16 cellular contexts compared by ENCODE assay signal in genomic region chr15:52337961-52338535, GRCh38. TPM values are rescaled to one million over a fixed set of nuclear protein-coding genes. Genes with fewer than 3 reads are reported as not detected.
DNase-seq lines count a peak whose midpoint lies in the region; ATAC-seq, FAIRE-seq and TF ChIP-seq lines count a peak whose summit lies in the region.
"Had no signal": no experiment of that assay in that cellular context is flagged by ENCODE, and none has a peak within 500 bp of the region (broad histone marks: within the 10 kb centered on the region; RNA-seq: fewer than 3 reads in every experiment).

No MANE protein-coding gene starts in this region.

- no peaks in the 10 kb centered on the region for H3K36me3 ChIP-seq in PC-3 (ENCODE audit: low read depth, low read length)
- H3K36me3 ChIP-seq in endothelial cell of umbilical vein (ENCODE audit: control insufficient read depth in 2 of 2, extremely low read depth in 1 of 2, insufficient read depth in 2 of 2, low read length in 2 of 2), result peaks cover 0 to 9% of the 10 kb centered on the region in 2 experiments
- H3K36me3 ChIP-seq in smooth muscle cell (ENCODE audit: low read depth), result no peaks in the 10 kb centered on the region

- no peak for ATAC-seq in activated CD4-positive, alpha-beta T cell treated with anti-CD3 and anti-CD28 coated beads for 36 hours
- no peak for ATAC-seq in PC-3
- ATAC-seq in HG02798 (IDR thresholded peaks at IDR 0.05; ENCODE audit: poor library complexity, unreplicated experiment), result no peak

- no peak for FAIRE-seq in endothelial cell of umbilical vein (lab: Jason Lieb, UNC)
- FAIRE-seq: colon, GM18507 had no signal

- peaks cover 3% of the 10 kb centered on the region for H3K36me3 Mint-ChIP-seq in activated CD4-positive, alpha-beta T cell treated with anti-CD3 and anti-CD28 coated beads for 36 hours (ENCODE audit: low read depth)

- H3K4me3 Mint-ChIP-seq in activated CD4-positive, alpha-beta T cell treated with anti-CD3 and anti-CD28 coated beads for 36 hours, result no peak overlapping the region
- H3K4me3 Mint-ChIP-seq: nephron had no signal

- H2AFZ ChIP-seq in PC-3 (ENCODE audit: low read length), result no peak overlapping the region
- no peak overlapping the region for H2AFZ ChIP-seq in endothelial cell of umbilical vein (ENCODE audit: low read depth, low read length)
- no peak overlapping the region for H2AFZ ChIP-seq in smooth muscle cell (ENCODE audit: low read depth)

- no peak for TF ChIP-seq CTCF in PC-3 (conservative IDR thresholded peaks at IDR 0.05; ENCODE audit: low read depth, low read length)
- TF ChIP-seq CTCF in endothelial cell of umbilical vein (IDR thresholded peaks at IDR 0.05; ENCODE audit: extremely low read depth in 1 of 2, insufficient read depth in 1 of 2, low read depth in 1 of 2, low read length in 2 of 2), result no peak
- no peak for TF ChIP-seq CTCF in smooth muscle cell (IDR thresholded peaks at IDR 0.05; ENCODE audit: borderline replicate concordance, insufficient read depth, poor library complexity, severe bottlenecking)

- no peaks in the 10 kb centered on the region for H3K27me3 Mint-ChIP-seq in activated CD4-positive, alpha-beta T cell treated with anti-CD3 and anti-CD28 coated beads for 36 hours

- H3K9ac ChIP-seq in PC-3 (ENCODE audit: low read length) (no peak overlapping the region), endothelial cell of umbilical vein (replicated peaks; ENCODE audit: extremely low read depth, insufficient read depth, low read length) (no peak overlapping the region), smooth muscle cell (ENCODE audit: low read depth) (no peak overlapping the region)

- H3K4me1 Mint-ChIP-seq in activated CD4-positive, alpha-beta T cell treated with anti-CD3 and anti-CD28 coated beads for 36 hours, result peaks cover under 1% of the 10 kb centered on the region

- H3K4me1 ChIP-seq in PC-3 (ENCODE audit: insufficient read depth, low read length) (peaks cover 58% of the 10 kb centered on the region), endothelial cell of umbilical vein (ENCODE audit: control insufficient read depth, extremely low read depth, insufficient read depth, low read length) (peaks cover 3% of the 10 kb centered on the region), smooth muscle cell (ENCODE audit: low read depth) (no peaks in the 10 kb centered on the region)

- H3F3A ChIP-seq in PC-3 (ENCODE audit: low read length, unreplicated experiment), result peaks cover 5% of the 10 kb centered on the region
- no peaks in the 10 kb centered on the region for H3F3A ChIP-seq in smooth muscle cell (ENCODE audit: low read depth)

- WGBS in smooth muscle cell (ENCODE audit: low lambda C conversion rate), result 81% methylated on average over 3 of the region's 3 CpGs

- CTCF ChIA-PET in activated CD4-positive, alpha-beta T cell treated with anti-CD3 and anti-CD28 coated beads for 36 hours (lab: Charles Lee), result interaction anchor here (0.7 kb wide), 2 partner anchors 82 to 123 kb away, joined by 4 read pairs; no protein-coding TSS in a partner anchor
- CTCF ChIA-PET in PC-3 (lab: Charles Lee) (no interaction called here), endothelial cell of umbilical vein (lab: Charles Lee) (interaction anchor here (1.3 kb wide), 1 partner anchor 398 kb away, joined by 4 read pairs; no protein-coding TSS in a partner anchor)

- intact Hi-C loops in activated CD4-positive, alpha-beta T cell treated with anti-CD3 and anti-CD28 coated beads for 36 hours (cut with DNase I, micrococcal nuclease), result no loop called here
- intact Hi-C loops in PC-3 (cut with micrococcal nuclease) (no loop called here), endothelial cell of umbilical vein (cut with micrococcal nuclease) (no loop called here)

- no peaks in the 10 kb centered on the region for H3K9me3 Mint-ChIP-seq in activated CD4-positive, alpha-beta T cell treated with anti-CD3 and anti-CD28 coated beads for 36 hours (ENCODE audit: low read depth)
- H3K9me3 Mint-ChIP-seq: nephron had no signal

- H3K27ac Mint-ChIP-seq in activated CD4-positive, alpha-beta T cell treated with anti-CD3 and anti-CD28 coated beads for 36 hours, result peak overlapping the region; percentile 6

- no peak for DNase-seq in activated CD4-positive, alpha-beta T cell treated with anti-CD3 and anti-CD28 coated beads for 36 hours
- DNase-seq in activated CD4-positive, alpha-beta T cell treated with anti-CD3 and anti-CD28 coated beads, Interleukin-2, amount 50 U/mL, for 48 hours, result no peak
- DNase-seq in PC-3, result no peak
- DNase-seq in endothelial cell of umbilical vein (ENCODE audit: low read depth, low spot score), result peak; percentile 25
- no peak for DNase-seq in smooth muscle cell (lab: John Stamatoyannopoulos, UW; ENCODE audit: unreplicated experiment)
- DNase-seq in stimulated activated naive CD4-positive, alpha-beta T cell treated with Interleukin-2 at 50 U/mL for 16 hours (lab: John Stamatoyannopoulos, UW), result no peak
- no peak for DNase-seq in CD1c-positive myeloid dendritic cell (ENCODE audit: extremely low spot score)
- DNase-seq: Caco-2; NCI-H345; retina; stimulated activated CD4-positive, alpha-beta T cell treated with anti-CD3 and anti-CD28 coated beads, Interleukin-2, amount 100 ng/mL, for 48 hours; T-helper 1 cell had no signal

- no peak overlapping the region for H3K4me3 ChIP-seq in PC-3 (ENCODE audit: low read length)
- no peak overlapping the region for H3K4me3 ChIP-seq in endothelial cell of umbilical vein (replicated peaks in 1 of 3; ENCODE audit: insufficient read depth in 1 of 3, low read depth in 1 of 3, low read length in 3 of 3)
- H3K4me3 ChIP-seq in smooth muscle cell, result no peak overlapping the region

- H3K9me3 ChIP-seq in PC-3 (ENCODE audit: low read length), result no peaks in the 10 kb centered on the region
- no peaks in the 10 kb centered on the region for H3K9me3 ChIP-seq in endothelial cell of umbilical vein (replicated peaks; ENCODE audit: control insufficient read depth, insufficient read depth, low read length)
- no peaks in the 10 kb centered on the region for H3K9me3 ChIP-seq in smooth muscle cell (replicated peaks; ENCODE audit: low read depth)
- H3K9me3 ChIP-seq: Caco-2 had no signal

- H3K27me3 ChIP-seq in PC-3 (ENCODE audit: low read length) (no peaks in the 10 kb centered on the region), endothelial cell of umbilical vein (ENCODE audit: control insufficient read depth in 2 of 2, insufficient read depth in 2 of 2, low read length in 2 of 2) (no peaks in the 10 kb centered on the region), smooth muscle cell (ENCODE audit: low read depth) (no peaks in the 10 kb centered on the region)

- POLR2A ChIA-PET in activated CD4-positive, alpha-beta T cell treated with anti-CD3 and anti-CD28 coated beads for 36 hours (lab: Charles Lee), result no interaction called here
- POLR2A ChIA-PET in PC-3 (lab: Charles Lee; ENCODE audit: unreplicated experiment) (no interaction called here), endothelial cell of umbilical vein (lab: Charles Lee) (no interaction called here)

- BruUV-seq in PC-3 (replicated peaks; lab: Mats Ljungman, UMichigan), result no TSS peak
- no TSS peak for BruUV-seq in endothelial cell of umbilical vein (replicated peaks; lab: Mats Ljungman, UMichigan)

- peak overlapping the region; percentile 63 for H3K4me2 ChIP-seq in PC-3 (ENCODE audit: low read length)
- no peak overlapping the region for H3K4me2 ChIP-seq in endothelial cell of umbilical vein (ENCODE audit: insufficient read depth, low read length)
- no peak overlapping the region for H3K4me2 ChIP-seq in smooth muscle cell

- no peaks in the 10 kb centered on the region for H3K79me2 ChIP-seq in PC-3 (ENCODE audit: low read length)
- H3K79me2 ChIP-seq in endothelial cell of umbilical vein (ENCODE audit: control insufficient read depth, insufficient read depth, low read length), result no peaks in the 10 kb centered on the region
- no peaks in the 10 kb centered on the region for H3K79me2 ChIP-seq in smooth muscle cell (ENCODE audit: low read depth)

- no peaks in the 10 kb centered on the region for H3K9me1 ChIP-seq in endothelial cell of umbilical vein (replicated peaks; ENCODE audit: control insufficient read depth, extremely low read depth, insufficient read depth, low read length)

- no peak for TF ChIP-seq POLR2A in endothelial cell of umbilical vein (IDR thresholded peaks at IDR 0.05; ENCODE audit: low read depth, low read length)

- H4K20me1 ChIP-seq in PC-3 (ENCODE audit: low read length) (no peaks in the 10 kb centered on the region), endothelial cell of umbilical vein (replicated peaks; ENCODE audit: control insufficient read depth, extremely low read depth, insufficient read depth, low read length) (no peaks in the 10 kb centered on the region), smooth muscle cell (ENCODE audit: low read depth) (no peaks in the 10 kb centered on the region)

- H3K27ac ChIP-seq in PC-3 (ENCODE audit: low read length) (peak overlapping the region; percentile 80), endothelial cell of umbilical vein (ENCODE audit: insufficient read depth, low read depth, low read length) (no peak overlapping the region), smooth muscle cell (ENCODE audit: low read depth) (peak overlapping the region; percentile 44)

- dilution Hi-C loops in endothelial cell of umbilical vein (cut with MboI; ENCODE audit: extremely low pct_ligation_motif_present, low sequenced_read_pairs), result no loop called here

- no peaks in the 10 kb centered on the region for H3K9me2 ChIP-seq in PC-3 (replicated peaks; ENCODE audit: low read length)

TF ChIP-seq in endothelial cell of umbilical vein, 7 proteins besides CTCF, POLR2A, EP300 and RAD21 (continues in another document):
- no peak for TF ChIP-seq POLR2AphosphoS5 (IDR thresholded peaks at IDR 0.05; ENCODE audit: insufficient read depth, low read depth, low read length)
- TF ChIP-seq MAX (IDR thresholded peaks at IDR 0.05; ENCODE audit: insufficient read depth, insufficient read length), result no peak
- TF ChIP-seq FOS (IDR thresholded peaks at IDR 0.05; ENCODE audit: borderline replicate concordance, insufficient read depth, low read length), result no peak
- no peak for TF ChIP-seq EZH2 (IDR thresholded peaks at IDR 0.05; ENCODE audit: borderline replicate concordance, low read depth, low read length, severe bottlenecking)

RNA-seq across cellular contexts. Expression of gene MYO5C, which starts 42.4 kb away (rescaled TPM):
- total RNA-seq in activated CD4-positive, alpha-beta T cell treated with anti-CD3 and anti-CD28 coated beads for 36 hours, result under 1 TPM; 0.42 to 0.69 TPM
- 16.7 and 17.7 TPM in 2 replicates for total RNA-seq in PC-3 (2014; rRNA removed)
- 18.4 and 19.4 TPM in 2 replicates for total RNA-seq in endothelial cell of umbilical vein
- polyA plus RNA-seq in endothelial cell of umbilical vein, result 4.2 and 7.5 TPM in 2 replicates
- polyA plus RNA-seq in endothelial cell of umbilical vein (2011; cell fraction: cytosol; rRNA removed), result 4.1 and 5.1 TPM in 2 replicates
- polyA plus RNA-seq in endothelial cell of umbilical vein (2011; cell fraction: nucleus; rRNA removed), result 20.3 and 23.1 TPM in 2 replicates
- 3.4 TPM in 2 replicates for polyA plus RNA-seq in endothelial cell of umbilical vein (2012)
- polyA minus RNA-seq in endothelial cell of umbilical vein, result 37.4 and 39.6 TPM in 2 replicates
- 4.5 TPM for polyA minus RNA-seq in endothelial cell of umbilical vein (2011; cell fraction: cytosol; rRNA and poly(A)+ RNA removed)
- 27.8 and 34.3 TPM in 2 replicates for polyA minus RNA-seq in endothelial cell of umbilical vein (2011; cell fraction: nucleus; rRNA and poly(A)+ RNA removed)
- 1.5 TPM in 2 replicates for total RNA-seq in smooth muscle cell
- polyA plus RNA-seq in smooth muscle cell, result 0.26 and 0.69 TPM in 2 replicates
